8 cellular contexts compared by ENCODE assay signal in the genomic region with DNA sequence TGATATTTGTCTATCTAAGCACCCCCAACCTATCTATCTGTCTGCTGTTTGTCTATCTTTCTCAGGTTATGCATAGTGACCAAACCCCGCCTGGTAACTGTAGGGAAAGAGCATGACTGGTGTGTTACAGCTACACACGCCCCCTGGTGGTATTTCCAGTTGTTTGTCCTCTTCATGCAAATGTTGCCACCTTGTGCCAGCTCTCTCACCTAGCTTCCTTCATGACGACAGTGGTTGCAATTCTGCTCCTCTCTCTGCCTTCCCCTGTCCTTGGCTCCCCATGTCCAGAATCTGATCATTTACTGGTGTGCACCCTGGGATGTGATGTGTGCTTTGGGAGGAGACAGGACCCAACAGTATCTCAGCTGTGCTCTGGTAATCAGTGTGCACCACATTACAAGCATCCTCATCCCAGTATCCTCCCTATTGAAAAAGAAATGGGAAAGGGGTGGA. TPM values are rescaled to one million over a fixed set of nuclear protein-coding genes. Genes with fewer than 3 reads are reported as not detected.
DNase-seq lines count a peak whose midpoint lies in the region; ATAC-seq and TF ChIP-seq lines count a peak whose summit lies in the region.

No MANE protein-coding gene starts in this region.

- DNase-seq in NCI-H2107 treated with DMSO at 0.1 percent for 48 hours (lab: John Stamatoyannopoulos, UW; ENCODE audit: unreplicated experiment) (peak; percentile 34), NCI-H2107 (lab: John Stamatoyannopoulos, UW) (no peak), M059J (ENCODE audit: low read depth) (peak; percentile 78), SW480 (ENCODE audit: low spot score) (peak; percentile 67), astrocyte of the cerebellum (ENCODE audit: low read depth) (peak; percentile 50), kidney epithelial cell (ENCODE audit: low read depth) (no peak)
- peak; percentile 35 to 54 for DNase-seq in stimulated activated CD8-positive, alpha-beta memory T cell treated with anti-CD3 and anti-CD28 coated beads, Interleukin-15, amount 100 ng/mL, for 48 hours (ENCODE audit: low read depth in 2 of 2)

- TF ChIP-seq CTCF in astrocyte of the cerebellum (IDR thresholded peaks at IDR 0.05; ENCODE audit: low read depth, low read length, missing control alignments) (peak; percentile 69), kidney epithelial cell (IDR thresholded peaks at IDR 0.05; ENCODE audit: insufficient read depth, low read length, poor library complexity, severe bottlenecking) (peak; percentile 68)

- H3K36me3 ChIP-seq in kidney epithelial cell (ENCODE audit: control insufficient read depth, insufficient read depth, low read length): no peaks in the 10 kb centered on the region

- no peak overlapping the region for H3K4me3 ChIP-seq in astrocyte of the cerebellum (ENCODE audit: low read depth, low read length)
- H3K4me3 ChIP-seq in kidney epithelial cell (ENCODE audit: low read depth, low read length): no peak overlapping the region

- no peak for ATAC-seq in HG02840 (IDR thresholded peaks at IDR 0.05; ENCODE audit: low FRiP score, unreplicated experiment)

- no peaks in the 10 kb centered on the region for H3K27me3 ChIP-seq in kidney epithelial cell (ENCODE audit: control insufficient read depth, insufficient read depth, low read length)

- in situ Hi-C loops in astrocyte of the cerebellum (cut with HindIII; ENCODE audit: low sequenced_read_pairs): no loop called here

RNA-seq across cellular contexts. Expression of gene INKA2, which starts 8.1 kb away (rescaled TPM):
- total RNA-seq in M059J (2014; rRNA removed; shearing (Covaris generic)): 2.9 TPM in 2 replicates
- 1.2 and 3.0 TPM in 2 replicates for total RNA-seq in kidney epithelial cell

RNA-seq across cellular contexts. Expression of gene DDX20, which starts 8.4 kb away (rescaled TPM):
- total RNA-seq in M059J (2014; rRNA removed; shearing (Covaris generic)): 28.6 and 42.0 TPM in 2 replicates
- total RNA-seq in kidney epithelial cell: 24.7 and 29.2 TPM in 2 replicates

Comparison
In these comparisons a context has a peak if more than half of its experiments do, and no peak if none do; other contexts are left out.
1. DNase-seq: peak in NCI-H2107 treated with DMSO at 0.1 percent for 48 hours (single experiment), M059J (single experiment), SW480 (single experiment), astrocyte of the cerebellum (single experiment) and stimulated activated CD8-positive, alpha-beta memory T cell treated with anti-CD3 and anti-CD28 coated beads, Interleukin-15, amount 100 ng/mL, for 48 hours (2 of 2); none in NCI-H2107 (single experiment) and kidney epithelial cell (single experiment).